In genomic region chr13:97359181-97360057, GRCh38 we compare ENCODE assay signal across 8 cellular contexts.
DNase-seq lines count a peak whose midpoint lies in the region; ATAC-seq and TF ChIP-seq lines count a peak whose summit lies in the region.

No MANE protein-coding gene starts in this region.

- no peak overlapping the region for H3K27ac ChIP-seq in CD4-positive, alpha-beta T cell (ENCODE audit: low read depth, low read length)
- no peak overlapping the region for H3K27ac ChIP-seq in VCaP

- POLR2A ChIA-PET in CD4-positive, alpha-beta T cell (lab: Charles Lee), result interaction anchor here (1.9 to 2.2 kb wide), 2 partner anchors 74 to 250 kb away, joined by 8 to 11 read pairs; partner anchors contain the start of gene RAP2A

- intact Hi-C loops in CD4-positive, alpha-beta T cell (cut with DNase I, micrococcal nuclease), result loop anchor here (1.0 to 10.0 kb wide), 4 partner anchors 135 to 342 kb away; partner anchors contain the start of gene MBNL2 (in 1 of the 2)

- TF ChIP-seq CTCF in CD4-positive, alpha-beta T cell (IDR thresholded peaks at IDR 0.05), result peak; percentile 83
- peak; percentile 96 for TF ChIP-seq CTCF in VCaP (conservative IDR thresholded peaks at IDR 0.05)

- ATAC-seq in CD4-positive, alpha-beta T cell (ENCODE audit: poor library complexity), result peak; percentile 98
- ATAC-seq in GM18907 (IDR thresholded peaks at IDR 0.05; ENCODE audit: unreplicated experiment), result peak; percentile 95
- peak; percentile 88 for ATAC-seq in HG03097 (IDR thresholded peaks at IDR 0.05; ENCODE audit: low FRiP score, unreplicated experiment)
- peak; percentile 73 for ATAC-seq in stimulated activated memory B cell treated with anti-CD40 and anti-IgM and Interleukin-4, amounts not matched to agents 10 μg/mL and 1 μg/mL and 100 μg/mL, for 72 hours

- H3K9me3 ChIP-seq in CD4-positive, alpha-beta T cell (ENCODE audit: control insufficient read depth, low read length), result no peaks in the 10 kb centered on the region

- peak overlapping the region; percentile 10 for H3K27ac Mint-ChIP-seq in CD4-positive, alpha-beta T cell
- no peak overlapping the region for H3K27ac Mint-ChIP-seq in stimulated activated memory B cell treated with anti-CD40 and anti-IgM and Interleukin-4, amounts not matched to agents 10 μg/mL and 1 μg/mL and 100 μg/mL, for 72 hours

- DNase-seq in CD4-positive, alpha-beta T cell, result peak in 9 of 10 experiments; percentile 13 to 40 (median 20)
- DNase-seq in NCI-H2171 (lab: John Stamatoyannopoulos, UW), result peak; percentile 71
- DNase-seq in dermis microvascular lymphatic vessel endothelial cell (ENCODE audit: low read depth in 2 of 2), result peak; percentile 65 to 79
- peak; percentile 77 to 84 for DNase-seq in lung microvascular endothelial cell (ENCODE audit: low read depth in 2 of 2)

- no peaks in the 10 kb centered on the region for H3K9me3 Mint-ChIP-seq in CD4-positive, alpha-beta T cell
- no peaks in the 10 kb centered on the region for H3K9me3 Mint-ChIP-seq in stimulated activated memory B cell treated with anti-CD40 and anti-IgM and Interleukin-4, amounts not matched to agents 10 μg/mL and 1 μg/mL and 100 μg/mL, for 72 hours

- H3K4me1 Mint-ChIP-seq in CD4-positive, alpha-beta T cell (ENCODE audit: low read depth), result peaks cover 5% of the 10 kb centered on the region
- no peaks in the 10 kb centered on the region for H3K4me1 Mint-ChIP-seq in stimulated activated memory B cell treated with anti-CD40 and anti-IgM and Interleukin-4, amounts not matched to agents 10 μg/mL and 1 μg/mL and 100 μg/mL, for 72 hours

- no peaks in the 10 kb centered on the region for H3K27me3 ChIP-seq in CD4-positive, alpha-beta T cell (ENCODE audit: control insufficient read depth, insufficient read depth, low read length)

- H3K27me3 Mint-ChIP-seq in CD4-positive, alpha-beta T cell, result no peaks in the 10 kb centered on the region
- H3K27me3 Mint-ChIP-seq in stimulated activated memory B cell treated with anti-CD40 and anti-IgM and Interleukin-4, amounts not matched to agents 10 μg/mL and 1 μg/mL and 100 μg/mL, for 72 hours, result no peaks in the 10 kb centered on the region

- CTCF ChIA-PET in CD4-positive, alpha-beta T cell (lab: Charles Lee), result interaction anchor here (0.7 to 3.8 kb wide), 10 partner anchors 10 to 345 kb away, joined by 3 to 69 read pairs (median 4); partner anchors contain the start of gene MBNL2

- peaks cover 82% of the 10 kb centered on the region for H3K36me3 Mint-ChIP-seq in CD4-positive, alpha-beta T cell (ENCODE audit: low read depth)
- peaks cover 49% of the 10 kb centered on the region for H3K36me3 Mint-ChIP-seq in stimulated activated memory B cell treated with anti-CD40 and anti-IgM and Interleukin-4, amounts not matched to agents 10 μg/mL and 1 μg/mL and 100 μg/mL, for 72 hours

- H3K4me3 Mint-ChIP-seq in CD4-positive, alpha-beta T cell, result no peak overlapping the region
- H3K4me3 Mint-ChIP-seq in stimulated activated memory B cell treated with anti-CD40 and anti-IgM and Interleukin-4, amounts not matched to agents 10 μg/mL and 1 μg/mL and 100 μg/mL, for 72 hours, result no peak overlapping the region

Comparison
In these comparisons a context has a peak if more than half of its experiments do, and no peak if none do; other contexts are left out.
1. DNase-seq: peak in every context shown above with its lines; median percentile 80 in lung microvascular endothelial cell; 72 in dermis microvascular lymphatic vessel endothelial cell; 71 in NCI-H2171; 20 in CD4-positive, alpha-beta T cell.